8 cellular contexts compared by ENCODE assay signal in the genomic region with DNA sequence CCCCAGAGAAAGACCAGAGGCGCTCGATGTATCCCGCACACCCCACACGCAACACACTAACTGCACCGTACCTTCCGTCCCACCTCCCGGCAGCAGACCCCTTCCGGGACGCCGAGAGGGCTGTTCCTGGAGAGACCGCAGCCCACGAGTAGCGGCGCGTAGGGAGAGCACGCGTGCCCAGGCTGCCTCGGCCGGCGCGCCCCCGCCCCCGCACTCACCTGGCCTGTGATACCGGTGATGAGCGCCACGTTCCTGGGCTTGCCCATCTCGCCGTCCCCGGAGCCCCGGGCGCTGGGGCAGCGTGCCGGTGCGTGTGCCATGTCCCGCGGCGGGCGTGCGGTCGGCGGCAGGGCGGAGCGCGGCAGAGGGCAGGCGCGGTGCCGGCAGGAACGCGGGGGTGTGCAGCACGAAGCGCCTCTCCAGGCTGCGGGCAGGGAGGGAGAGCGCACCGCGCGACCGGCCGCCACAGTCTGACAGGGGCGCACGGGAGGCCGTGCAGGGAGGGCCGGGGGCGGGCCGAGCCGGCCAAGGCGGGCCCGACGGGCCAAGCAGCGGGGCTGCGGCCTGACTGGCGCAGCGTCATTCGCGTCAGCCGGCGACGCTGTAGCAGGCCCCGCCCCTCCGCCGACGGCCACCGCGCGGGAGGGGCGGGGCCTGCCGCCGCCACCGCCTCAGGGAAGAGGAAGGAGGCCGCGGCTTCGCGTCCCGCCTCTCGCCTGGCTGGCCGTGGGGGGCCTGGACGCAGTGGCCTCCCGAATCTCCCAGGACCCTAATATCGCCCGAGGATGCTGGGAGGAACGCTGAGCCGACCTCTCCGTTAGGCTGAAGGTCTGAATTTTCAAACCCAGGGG. TPM values are rescaled to one million over a fixed set of nuclear protein-coding genes. Genes with fewer than 3 reads are reported as not detected.
A peak's percentile ranks its signal among the peaks of the same experiment; 100 is the strongest.
DNase-seq lines count a peak whose midpoint lies in the region; ATAC-seq and TF ChIP-seq lines count a peak whose summit lies in the region.

A gene (minus strand): TSS at position 503 of the 851 bp plus-strand sequence.

- in situ Hi-C loops in GM18951 (cut with MboI; ENCODE audit: low sequenced_read_pairs, unreplicated experiment) = no loop called here

- H3K4me3 Mint-ChIP-seq in activated CD4-positive, alpha-beta T cell treated with anti-CD3 and anti-CD28 coated beads for 36 hours = peak within 1 kb of the TSS; percentile 91

- H3K4me3 ChIP-seq in AG10803 (ENCODE audit: low read length) = peak within 1 kb of the TSS; percentile 90

- H3K27ac Mint-ChIP-seq in activated CD4-positive, alpha-beta T cell treated with anti-CD3 and anti-CD28 coated beads for 36 hours = peak within 1 kb of the TSS; percentile 97

- no peak for TF ChIP-seq CTCF in AG10803 (conservative IDR thresholded peaks at IDR 0.05; ENCODE audit: low read length)

- intact Hi-C loops in activated CD4-positive, alpha-beta T cell treated with anti-CD3 and anti-CD28 coated beads for 36 hours (cut with DNase I, micrococcal nuclease) = loop anchor here (1.0 to 5.0 kb wide), 7 partner anchors 59 to 744 kb away; a partner anchor contains a TSS

- no peaks in the 10 kb centered on the region for H3K9me3 Mint-ChIP-seq in activated CD4-positive, alpha-beta T cell treated with anti-CD3 and anti-CD28 coated beads for 36 hours (ENCODE audit: low read depth)

- H3K4me1 Mint-ChIP-seq in activated CD4-positive, alpha-beta T cell treated with anti-CD3 and anti-CD28 coated beads for 36 hours = peaks cover 56% of the 10 kb centered on the region

- ATAC-seq in HG03159 (IDR thresholded peaks at IDR 0.05; ENCODE audit: unreplicated experiment) = peak; percentile 90
- peak; percentile 94 for ATAC-seq in activated CD4-positive, alpha-beta T cell treated with anti-CD3 and anti-CD28 coated beads for 36 hours

- CTCF ChIA-PET in activated CD4-positive, alpha-beta T cell treated with anti-CD3 and anti-CD28 coated beads for 36 hours (lab: Charles Lee) = no interaction called here

- peak; percentile 85 for DNase-seq in AG10803 (ENCODE audit: low read depth)
- peak; percentile 65 to 93 for DNase-seq in NCI-H446 (lab: John Stamatoyannopoulos, UW)
- peak; percentile 89 for DNase-seq in activated CD4-positive, alpha-beta T cell treated with anti-CD3 and anti-CD28 coated beads for 36 hours
- DNase-seq in cerebellum (ENCODE audit: low spot score) = peak; percentile 98
- peak; percentile 92 for DNase-seq in kidney tubule cell (ENCODE audit: low spot score)
- peak; percentile 54 to 67 for DNase-seq in stimulated activated CD4-positive, alpha-beta T cell treated with anti-CD3 and anti-CD28 coated beads, Interleukin-1b, Interleukin-23, amount 100 ng/mL, for 1 hour (ENCODE audit: low read depth in 2 of 2)

- POLR2A ChIA-PET in activated CD4-positive, alpha-beta T cell treated with anti-CD3 and anti-CD28 coated beads for 36 hours (lab: Charles Lee) = no interaction called here

- TF ChIP-seq POLR2A in GM18951 (IDR thresholded peaks at IDR 0.05; ENCODE audit: extremely low read depth, insufficient read depth, insufficient read length) = peak; percentile 90

- H3K36me3 Mint-ChIP-seq in activated CD4-positive, alpha-beta T cell treated with anti-CD3 and anti-CD28 coated beads for 36 hours (ENCODE audit: low read depth) = peaks cover 11% of the 10 kb centered on the region

- H3K27me3 Mint-ChIP-seq in activated CD4-positive, alpha-beta T cell treated with anti-CD3 and anti-CD28 coated beads for 36 hours = no peaks in the 10 kb centered on the region

RNA-seq across cellular contexts. Expression of the gene that starts here (rescaled TPM):
- total RNA-seq in activated CD4-positive, alpha-beta T cell treated with anti-CD3 and anti-CD28 coated beads for 36 hours = 10 to 100 TPM; 33.2 to 33.5 TPM
- 9.3 TPM for total RNA-seq in cerebellum

Comparison
In these comparisons a context has a peak if more than half of its experiments do, and no peak if none do; other contexts are left out.
1. Peak in every context shown above with its lines: DNase-seq, ATAC-seq and H3K4me3 ChIP-seq.